8 cellular contexts compared by ENCODE assay signal in genomic region chr12:98955284-98955683, GRCh38.
DNase-seq lines count a peak whose midpoint lies in the region; ATAC-seq and TF ChIP-seq lines count a peak whose summit lies in the region.

No MANE protein-coding gene starts in this region.

- ATAC-seq in GM18519 (IDR thresholded peaks at IDR 0.05; ENCODE audit: low FRiP score, unreplicated experiment): peak; percentile 88
- ATAC-seq in HG03097 (IDR thresholded peaks at IDR 0.05; ENCODE audit: low FRiP score, unreplicated experiment): peak; percentile 70
- peak; percentile 64 for ATAC-seq in RWPE2 (ENCODE audit: low read depth)

- H3K4me3 ChIP-seq in AG10803 (ENCODE audit: low read length) (no peak overlapping the region), RWPE2 (ENCODE audit: severe bottlenecking) (no peak overlapping the region)

- DNase-seq in AG10803 (ENCODE audit: low read depth) (peak; percentile 1), RWPE2 (ENCODE audit: low spot score) (no peak), lung microvascular endothelial cell (ENCODE audit: low read depth in 2 of 2) (peak; percentile 8 to 32), cortex of kidney (lab: John Stamatoyannopoulos, UW) (no peak), DMS153 (lab: John Stamatoyannopoulos, UW) (no peak)
- no peak for DNase-seq in effector CD8-positive, alpha-beta T cell (lab: John Stamatoyannopoulos, UW)

- H3K27me3 ChIP-seq in RWPE2 (ENCODE audit: insufficient read depth, poor library complexity, severe bottlenecking): no peaks in the 10 kb centered on the region

- H3K9me3 ChIP-seq in RWPE2 (ENCODE audit: severe bottlenecking): no peaks in the 10 kb centered on the region

- no peak overlapping the region for H3K27ac ChIP-seq in RWPE2 (ENCODE audit: poor library complexity, severe bottlenecking)

- no peaks in the 10 kb centered on the region for H3K4me1 ChIP-seq in RWPE2 (ENCODE audit: insufficient read depth, poor library complexity, severe bottlenecking)

- TF ChIP-seq CTCF in AG10803 (conservative IDR thresholded peaks at IDR 0.05; ENCODE audit: low read length) (peak; percentile 37), RWPE2 (IDR thresholded peaks at IDR 0.05; ENCODE audit: poor library complexity, severe bottlenecking) (peak; percentile 40)

- H3K36me3 ChIP-seq in RWPE2 (ENCODE audit: low read depth): no peaks in the 10 kb centered on the region

Comparison
In these comparisons a context has a peak if more than half of its experiments do, and no peak if none do; other contexts are left out.
1. DNase-seq: peak in AG10803 (single experiment) and lung microvascular endothelial cell (2 of 2); none in RWPE2 (single experiment), cortex of kidney (single experiment), effector CD8-positive, alpha-beta T cell (single experiment) and DMS153 (single experiment).
2. Peak in every context shown above with its lines, with median percentiles within 50 percentile points of each other: ATAC-seq.